17 cellular contexts compared by ENCODE assay signal in the genomic region with DNA sequence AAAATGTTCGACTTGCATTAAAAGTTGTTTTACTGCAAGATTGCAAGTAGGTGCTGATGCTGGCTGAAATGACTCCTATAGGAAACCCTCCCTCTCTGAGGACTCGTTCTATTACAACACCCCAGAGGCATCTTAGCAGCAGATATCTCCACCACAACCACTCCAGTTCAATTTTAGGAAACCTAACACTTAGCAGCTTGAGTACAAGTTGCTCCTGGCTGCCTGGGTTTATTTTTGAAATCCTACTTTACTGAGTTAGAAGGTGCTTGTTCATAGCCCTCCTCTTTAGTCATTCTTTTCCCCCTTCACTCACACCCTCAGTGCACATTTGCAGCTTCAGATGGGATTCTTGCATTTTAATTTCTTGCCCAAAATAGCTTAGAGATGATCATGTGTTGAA.
DNase-seq lines count a peak whose midpoint lies in the region; ATAC-seq and TF ChIP-seq lines count a peak whose summit lies in the region.
"Had no signal": no experiment of that assay in that cellular context is flagged by ENCODE, and none has a peak within 500 bp of the region (broad histone marks: within the 10 kb centered on the region; RNA-seq: fewer than 3 reads in every experiment).

No MANE protein-coding gene starts in this region.

- no peaks in the 10 kb centered on the region for H3K9me3 ChIP-seq in tibial nerve
- H3K9me3 ChIP-seq: left lung, upper lobe of left lung had no signal

- 27 to 38% methylated on average over 2 of the region's 2 CpGs for WGBS in tibial nerve, 2 donors

- TF ChIP-seq CTCF in astrocyte of the spinal cord (IDR thresholded peaks at IDR 0.05; ENCODE audit: low read depth, low read length) (no peak), tibial nerve (IDR thresholded peaks at IDR 0.05) (no peak)

- ATAC-seq in Right ventricle myocardium superior (ENCODE audit: poor library complexity): peak; percentile 88
- ATAC-seq: left lung had no signal

- no peak overlapping the region for H3K27ac ChIP-seq in tibial nerve
- H3K27ac ChIP-seq: left lung, upper lobe of left lung had no signal

- DNase-seq in EL (peak; percentile 69), astrocyte of the spinal cord (ENCODE audit: low read depth, low spot score) (peak; percentile 69), Right ventricle myocardium superior (no peak), occipital lobe (lab: John Stamatoyannopoulos, UW) (peak; percentile 36), activated gamma-delta T cell (lab: John Stamatoyannopoulos, UW) (no peak), ureter (ENCODE audit: low spot score) (no peak), HuH-7 (ENCODE audit: low spot score) (no peak), tibial nerve (ENCODE audit: low spot score in 2 of 2) (no peak)
- DNase-seq: activated naive CD4-positive, alpha-beta T cell treated with Interleukin-2 at 50 U/mL for 16 hours; AML-193; DMS 273 treated with DMSO at 0.1 percent for 48 hours; left lung; naive B cell; NCI-H2029; NCI-H774; stimulated activated CD4-positive, alpha-beta T cell treated with anti-CD3 and anti-CD28 coated beads, Interleukin-4, amount 100 ng/mL, for 24 hours; upper lobe of left lung had no signal

- H3K4me3 ChIP-seq in astrocyte of the spinal cord (ENCODE audit: low read depth, low read length) (no peak overlapping the region), tibial nerve (no peak overlapping the region)
- H3K4me3 ChIP-seq: left lung, upper lobe of left lung had no signal

- in situ Hi-C loops in astrocyte of the spinal cord (cut with HindIII; ENCODE audit: low sequenced_read_pairs): no loop called here

- no peak for TF ChIP-seq EP300 in tibial nerve (IDR thresholded peaks at IDR 0.05)

- TF ChIP-seq POLR2A in tibial nerve (IDR thresholded peaks at IDR 0.05): no peak

- intact Hi-C loops in Right ventricle myocardium superior (cut with DNase I): no loop called here

- no peaks in the 10 kb centered on the region for H3K4me1 ChIP-seq in tibial nerve
- H3K4me1 ChIP-seq: left lung, upper lobe of left lung had no signal

- peaks cover 0 to 35% (median 0%) of the 10 kb centered on the region in 3 donors for H3K36me3 ChIP-seq in tibial nerve
- H3K36me3 ChIP-seq: left lung, upper lobe of left lung had no signal

- H3K27me3 ChIP-seq in tibial nerve: no peaks in the 10 kb centered on the region
- H3K27me3 ChIP-seq: left lung, upper lobe of left lung had no signal

Comparison
In these comparisons a context has a peak if more than half of its experiments do, and no peak if none do; other contexts are left out.
1. DNase-seq: peak in EL (single experiment), astrocyte of the spinal cord (single experiment) and occipital lobe (single experiment); none in Right ventricle myocardium superior (single experiment), activated gamma-delta T cell (single experiment), ureter (single experiment), HuH-7 (single experiment) and tibial nerve (0 of 2).